In the genomic region with DNA sequence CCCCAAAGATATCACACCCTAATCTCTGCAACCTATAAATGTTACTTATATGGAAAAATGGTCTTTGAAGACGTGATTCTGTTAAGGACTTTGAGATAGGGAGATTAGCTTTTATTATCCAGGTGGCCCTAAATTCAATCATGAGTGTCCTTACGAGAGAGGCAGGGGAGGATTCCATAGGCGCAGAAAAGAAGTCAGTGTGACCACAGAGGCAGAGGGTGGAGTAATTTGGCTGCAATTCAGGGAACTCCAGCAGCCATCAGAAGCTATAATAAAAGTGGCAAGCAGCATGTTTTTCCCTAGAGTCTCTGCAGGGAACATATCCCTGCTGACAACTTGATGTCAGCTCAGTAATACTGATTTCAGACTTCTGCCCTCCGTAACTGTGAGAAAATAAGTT, we compare ENCODE assay signal across 19 cellular contexts.
"Had no signal": no experiment of that assay in that cellular context is flagged by ENCODE, and none has a peak within 500 bp of the region (broad histone marks: within the 10 kb centered on the region; RNA-seq: fewer than 3 reads in every experiment).

No MANE protein-coding gene starts in this region.

- H3K4me3 ChIP-seq: right lobe of liver, skin epidermis, transverse colon, uterus had no signal

- H3K27me3 ChIP-seq: right lobe of liver, transverse colon, uterus had no signal

- H3K36me3 ChIP-seq: right lobe of liver, transverse colon, uterus, WERI-Rb-1 had no signal

- FAIRE-seq: frontal cortex, islet of Langerhans, TTC549 had no signal

- H3K27ac ChIP-seq: right lobe of liver, skin epidermis, transverse colon, uterus, WERI-Rb-1 had no signal

- DNase-seq: activated CD4-positive, alpha-beta T cell treated with anti-CD3 and anti-CD28 coated beads, Interleukin-2, amount 10 ng/mL, durations not matched to agents 7 days and 5 days; activated CD4-positive, CD25-positive, alpha-beta regulatory T cell treated with anti-CD3 and anti-CD28 coated beads, Interleukin-2, amount 50 U/mL, for 72 hours; activated CD8-positive, alpha-beta memory T cell treated with anti-CD3 and anti-CD28 coated beads, Interleukin-2, amount 10 ng/mL, durations not matched to agents 7 days and 5 days; activated CD8-positive, alpha-beta T cell treated with anti-CD3 and anti-CD28 coated beads for 36 hours; activated effector memory CD4-positive, alpha-beta T cell treated with anti-CD3 and anti-CD28 coated beads, Interleukin-2, amount 50 U/mL, for 16 hours; activated naive CD4-positive, alpha-beta T cell treated with anti-CD3 and anti-CD28 coated beads, Interleukin-2, amount 50 U/mL, for 16 hours; activated naive CD8-positive, alpha-beta T cell treated with anti-CD3 and anti-CD28 coated beads, Interleukin-2, amount 50 U/mL, for 24 hours; activated T-cell treated with anti-CD3 and anti-CD28 coated beads for 4 hours; dermis blood vessel endothelial cell; effector CD8-positive, alpha-beta T cell; occipital lobe; right lobe of liver; transverse colon; uterus; WERI-Rb-1 had no signal

- H3K9me3 ChIP-seq: right lobe of liver, transverse colon, uterus had no signal

- H3K4me1 ChIP-seq: right lobe of liver, uterus had no signal
